ENCODE assay signal across 20 cellular contexts in the genomic region with DNA sequence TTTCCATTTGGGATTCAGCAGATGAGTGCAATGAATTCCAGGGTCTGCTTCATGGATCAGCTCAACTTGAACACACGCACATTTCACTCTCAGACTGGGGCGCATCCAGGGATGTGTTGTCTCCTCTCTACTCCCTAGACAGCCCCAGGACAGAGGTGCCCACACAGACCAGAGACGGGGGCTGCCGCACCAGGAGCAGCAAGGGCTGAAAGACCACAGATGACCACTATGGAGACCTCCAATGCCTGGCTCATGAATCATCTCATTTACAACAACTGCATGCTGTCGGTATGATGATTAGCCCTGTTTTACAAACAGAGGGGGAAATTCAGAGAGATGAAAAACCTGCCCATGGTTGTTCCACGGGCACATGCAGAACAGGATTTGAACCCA.
"Had no signal": no experiment of that assay in that cellular context is flagged by ENCODE, and none has a peak within 500 bp of the region (broad histone marks: within the 10 kb centered on the region; RNA-seq: fewer than 3 reads in every experiment).

No MANE protein-coding gene starts in this region.

- H3K9me3 ChIP-seq: gastroesophageal sphincter, thoracic aorta had no signal

- DNase-seq: activated CD4-positive, alpha-beta T cell treated with anti-CD3 and anti-CD28 coated beads for 4 hours; activated CD4-positive, alpha-beta T cell treated with anti-CD3 and anti-CD28 coated beads, Interleukin-2, amount 50 U/mL, for 48 hours; activated CD4-positive, CD25-positive, alpha-beta regulatory T cell; activated CD8-positive, alpha-beta memory T cell treated with anti-CD3 and anti-CD28 coated beads, Interleukin-2, amount 50 U/mL, for 48 hours; activated naive CD4-positive, alpha-beta T cell treated with Interleukin-2 at 50 U/mL for 16 hours; activated naive CD8-positive, alpha-beta T cell treated with anti-CD3 and anti-CD28 coated beads, Interleukin-2, amount 10 ng/mL, durations not matched to agents 7 days and 5 days; activated T-cell treated with anti-CD3 and anti-CD28 coated beads, Interleukin-2, amount 50 U/mL, for 4 hours; caudate nucleus; dermis blood vessel endothelial cell; effector memory CD4-positive, alpha-beta T cell; islet precursor cell; left colon; naive B cell; occipital lobe; stimulated activated CD4-positive, alpha-beta T cell treated with anti-CD3 and anti-CD28 coated beads, Interleukin-2, amount 100 ng/mL, for 48 hours; stimulated activated CD8-positive, alpha-beta memory T cell treated with anti-CD3 and anti-CD28 coated beads, Interleukin-4, amount 100 ng/mL, for 48 hours; stimulated activated naive CD4-positive, alpha-beta T cell treated with Interleukin-2 at 50 U/mL for 16 hours had no signal

- H3K36me3 ChIP-seq: gastroesophageal sphincter, thoracic aorta had no signal

- H3K4me3 ChIP-seq: gastroesophageal sphincter, smooth muscle cell, thoracic aorta had no signal

- H3K27ac ChIP-seq: gastroesophageal sphincter, thoracic aorta had no signal

- ATAC-seq: activated T-cell treated with anti-CD3 and anti-CD28 coated beads, Interleukin-2, amount 50 U/mL, for 4 hours; gastroesophageal sphincter; left colon had no signal

- H3K4me2 ChIP-seq: smooth muscle cell had no signal

- H3K4me1 ChIP-seq: gastroesophageal sphincter had no signal
